8 cellular contexts compared by ENCODE assay signal in the genomic region with DNA sequence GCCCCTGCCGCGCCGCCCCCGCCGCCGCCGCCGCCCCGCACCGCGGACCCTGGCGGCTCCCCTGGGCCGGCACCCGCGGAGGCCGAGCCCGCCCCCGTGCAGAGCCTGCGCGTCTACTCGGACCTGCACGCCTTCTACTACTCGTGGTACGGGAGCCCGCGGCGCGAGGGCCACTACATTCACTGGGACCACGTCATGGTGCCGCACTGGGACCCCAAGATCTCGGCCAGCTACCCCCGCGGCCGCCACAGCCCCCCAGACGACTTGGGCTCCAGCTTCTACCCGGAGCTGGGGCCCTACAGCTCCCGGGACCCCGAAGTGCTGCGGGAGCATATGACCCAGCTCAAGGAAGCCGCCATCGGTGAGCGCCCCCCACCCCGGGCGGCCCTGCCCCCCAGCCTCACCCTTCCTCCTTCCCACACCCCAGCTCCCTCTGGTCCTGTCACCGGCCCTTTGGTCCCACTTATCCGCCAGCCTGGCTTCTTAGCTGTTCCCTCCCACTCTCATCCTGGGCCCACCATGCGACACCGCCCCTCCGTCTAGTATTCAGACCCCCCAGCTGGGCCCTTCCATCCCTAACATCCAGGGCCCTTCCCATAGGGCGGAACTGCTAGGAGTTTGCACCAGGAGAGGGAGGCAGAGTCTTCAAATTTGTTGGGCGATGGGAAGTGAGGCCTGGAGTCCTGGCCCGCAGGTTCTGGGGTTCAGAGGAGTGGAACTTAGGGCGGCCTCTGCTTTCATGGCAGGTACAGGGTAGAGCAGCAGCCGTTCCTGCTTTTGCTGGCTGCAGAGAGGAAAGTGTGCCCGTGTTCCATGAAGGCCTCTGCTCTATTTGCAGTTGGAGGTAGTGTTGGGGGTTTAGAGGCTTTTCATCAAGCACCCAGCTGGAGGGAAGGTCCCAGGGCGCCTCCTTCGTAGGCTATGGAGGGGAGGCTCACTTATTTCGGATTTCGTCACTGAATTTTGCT. TPM values are rescaled to one million over a fixed set of nuclear protein-coding genes. Genes with fewer than 3 reads are reported as not detected.
DNase-seq lines count a peak whose midpoint lies in the region; ATAC-seq and TF ChIP-seq lines count a peak whose summit lies in the region.

No MANE protein-coding gene starts in this region.

- H3K27ac Mint-ChIP-seq in T-helper 2 cell treated with Interferon-gamma antibody and Interleukin-4, amounts not matched to agents 5 μg/mL and 100 μg/mL, for 36 hours: no peak overlapping the region
- H3K27ac Mint-ChIP-seq in activated naive CD8-positive, alpha-beta T cell treated with anti-CD3 and anti-CD28 coated beads, Interleukin-2, amount 10 ng/mL, durations not matched to agents 7 days and 5 days: no peak overlapping the region
- peak overlapping the region; percentile 67 for H3K27ac Mint-ChIP-seq in memory B cell

- peaks cover 7% of the 10 kb centered on the region for H3K4me1 Mint-ChIP-seq in T-helper 2 cell treated with Interferon-gamma antibody and Interleukin-4, amounts not matched to agents 5 μg/mL and 100 μg/mL, for 36 hours (ENCODE audit: low read depth)
- H3K4me1 Mint-ChIP-seq in activated naive CD8-positive, alpha-beta T cell treated with anti-CD3 and anti-CD28 coated beads, Interleukin-2, amount 10 ng/mL, durations not matched to agents 7 days and 5 days: peaks cover 9% of the 10 kb centered on the region
- H3K4me1 Mint-ChIP-seq in memory B cell: peaks cover 17% of the 10 kb centered on the region

- no peaks in the 10 kb centered on the region for H3K36me3 Mint-ChIP-seq in T-helper 2 cell treated with Interferon-gamma antibody and Interleukin-4, amounts not matched to agents 5 μg/mL and 100 μg/mL, for 36 hours (ENCODE audit: low read depth)
- no peaks in the 10 kb centered on the region for H3K36me3 Mint-ChIP-seq in activated naive CD8-positive, alpha-beta T cell treated with anti-CD3 and anti-CD28 coated beads, Interleukin-2, amount 10 ng/mL, durations not matched to agents 7 days and 5 days
- H3K36me3 Mint-ChIP-seq in memory B cell: peaks cover 8% of the 10 kb centered on the region

- ATAC-seq in activated naive CD8-positive, alpha-beta T cell treated with anti-CD3 and anti-CD28 coated beads, Interleukin-2, amount 10 ng/mL, durations not matched to agents 7 days and 5 days (ENCODE audit: low read depth): peak; percentile 23
- peak; percentile 27 for ATAC-seq in memory B cell (ENCODE audit: low read depth)
- ATAC-seq in GM21576 (IDR thresholded peaks at IDR 0.05; ENCODE audit: unreplicated experiment): no peak
- ATAC-seq in GM18868 (IDR thresholded peaks at IDR 0.05; ENCODE audit: unreplicated experiment): no peak

- no peak for DNase-seq in T-helper 2 cell treated with Interferon-gamma antibody and Interleukin-4, amounts not matched to agents 5 μg/mL and 100 μg/mL, for 36 hours (ENCODE audit: low spot score)
- no peak for DNase-seq in T-helper 2 cell
- DNase-seq in HL-60 (ENCODE audit: low read depth in 1 of 2, low spot score in 1 of 2): no peak
- no peak for DNase-seq in activated naive CD8-positive, alpha-beta T cell treated with anti-CD3 and anti-CD28 coated beads, Interleukin-2, amount 10 ng/mL, durations not matched to agents 7 days and 5 days
- DNase-seq in memory B cell (ENCODE audit: low spot score in 2 of 2): no peak
- DNase-seq in hippocampal formation (lab: John Stamatoyannopoulos, UW): no peak

- peak overlapping the region; percentile 64 for H3K4me3 Mint-ChIP-seq in T-helper 2 cell treated with Interferon-gamma antibody and Interleukin-4, amounts not matched to agents 5 μg/mL and 100 μg/mL, for 36 hours
- peak overlapping the region; percentile 60 for H3K4me3 Mint-ChIP-seq in activated naive CD8-positive, alpha-beta T cell treated with anti-CD3 and anti-CD28 coated beads, Interleukin-2, amount 10 ng/mL, durations not matched to agents 7 days and 5 days
- peak overlapping the region; percentile 92 for H3K4me3 Mint-ChIP-seq in memory B cell

- no peak for TF ChIP-seq CTCF in HL-60 (IDR thresholded peaks at IDR 0.05; ENCODE audit: insufficient read depth, low read length)

- POLR2A ChIA-PET in activated naive CD8-positive, alpha-beta T cell treated with anti-CD3 and anti-CD28 coated beads, Interleukin-2, amount 10 ng/mL, durations not matched to agents 7 days and 5 days (lab: Charles Lee): interaction anchor here (0.6 kb wide), 1 partner anchor 93 kb away, joined by 6 read pairs; no protein-coding TSS in a partner anchor

- no peak overlapping the region for H3K27ac ChIP-seq in HL-60 (replicated peaks)

- H3K9me3 Mint-ChIP-seq in T-helper 2 cell treated with Interferon-gamma antibody and Interleukin-4, amounts not matched to agents 5 μg/mL and 100 μg/mL, for 36 hours: no peaks in the 10 kb centered on the region
- H3K9me3 Mint-ChIP-seq in activated naive CD8-positive, alpha-beta T cell treated with anti-CD3 and anti-CD28 coated beads, Interleukin-2, amount 10 ng/mL, durations not matched to agents 7 days and 5 days: no peaks in the 10 kb centered on the region
- H3K9me3 Mint-ChIP-seq in memory B cell: no peaks in the 10 kb centered on the region

- peaks cover 19% of the 10 kb centered on the region for H3K27me3 ChIP-seq in HL-60 (ENCODE audit: insufficient read depth, poor library complexity, severe bottlenecking)

- H3K4me3 ChIP-seq in HL-60 (replicated peaks; ENCODE audit: insufficient read depth, low read length): peak overlapping the region; percentile 45

- peaks cover 41% of the 10 kb centered on the region for H3K27me3 Mint-ChIP-seq in T-helper 2 cell treated with Interferon-gamma antibody and Interleukin-4, amounts not matched to agents 5 μg/mL and 100 μg/mL, for 36 hours (ENCODE audit: low read depth)
- peaks cover 26% of the 10 kb centered on the region for H3K27me3 Mint-ChIP-seq in activated naive CD8-positive, alpha-beta T cell treated with anti-CD3 and anti-CD28 coated beads, Interleukin-2, amount 10 ng/mL, durations not matched to agents 7 days and 5 days
- peaks cover 5% of the 10 kb centered on the region for H3K27me3 Mint-ChIP-seq in memory B cell

RNA-seq across cellular contexts. Expression of gene MANEAL, which starts 1.0 kb away (rescaled TPM):
- 1 to 10 TPM; 1.3 to 1.4 TPM for total RNA-seq in activated naive CD8-positive, alpha-beta T cell treated with anti-CD3 and anti-CD28 coated beads, Interleukin-2, amount 10 ng/mL, durations not matched to agents 7 days and 5 days

RNA-seq across cellular contexts. Expression of gene C1orf122, which starts 12.9 kb away (rescaled TPM):
- 10 to 100 TPM; 15.4 to 18.0 TPM for total RNA-seq in activated naive CD8-positive, alpha-beta T cell treated with anti-CD3 and anti-CD28 coated beads, Interleukin-2, amount 10 ng/mL, durations not matched to agents 7 days and 5 days

RNA-seq across cellular contexts. Expression of gene YRDC, which starts 13.4 kb away (rescaled TPM):
- 10 to 100 TPM; 13.3 to 14.1 TPM for total RNA-seq in activated naive CD8-positive, alpha-beta T cell treated with anti-CD3 and anti-CD28 coated beads, Interleukin-2, amount 10 ng/mL, durations not matched to agents 7 days and 5 days

RNA-seq across cellular contexts. Expression of gene EPHA10, which starts 29.7 kb away (rescaled TPM):
- not detected for total RNA-seq in activated naive CD8-positive, alpha-beta T cell treated with anti-CD3 and anti-CD28 coated beads, Interleukin-2, amount 10 ng/mL, durations not matched to agents 7 days and 5 days

Comparison
In these comparisons a context has a peak if more than half of its experiments do, and no peak if none do; other contexts are left out.
1. ATAC-seq: peak in activated naive CD8-positive, alpha-beta T cell treated with anti-CD3 and anti-CD28 coated beads, Interleukin-2, amount 10 ng/mL, durations not matched to agents 7 days and 5 days (single experiment) and memory B cell (single experiment); none in GM21576 (single experiment) and GM18868 (single experiment).
2. Peak in every context shown above with its lines, with median percentiles within 50 percentile points of each other: H3K4me3 Mint-ChIP-seq.